ENCODE assay signal across 11 cellular contexts in genomic region chr17:75995385-75995925, GRCh38. TPM values are rescaled to one million over a fixed set of nuclear protein-coding genes. Genes with fewer than 3 reads are reported as not detected.
"Had no signal": no experiment of that assay in that cellular context is flagged by ENCODE, and none has a peak within 500 bp of the region (broad histone marks: within the 10 kb centered on the region; RNA-seq: fewer than 3 reads in every experiment).

No MANE protein-coding gene starts in this region.

- DNase-seq: activated CD8-positive, alpha-beta memory T cell treated with anti-CD3 and anti-CD28 coated beads, Interleukin-2, amount 10 ng/mL, durations not matched to agents 7 days and 5 days; activated gamma-delta T cell; activated T-cell treated with anti-CD3 and anti-CD28 coated beads, Interleukin-2, amount 50 U/mL, for 24 hours; esophagus squamous epithelium; foreskin fibroblast; naive thymus-derived CD8-positive, alpha-beta T cell; stimulated activated CD4-positive, alpha-beta T cell treated with anti-CD3 and anti-CD28 coated beads, Interleukin-12 subunit alpha, Interleukin-12 subunit beta, amount 100 ng/mL, for 4 hours; stimulated activated naive CD4-positive, alpha-beta T cell treated with Interleukin-2 at 50 U/mL for 16 hours; upper lobe of left lung had no signal

- H3K27me3 ChIP-seq: esophagus squamous epithelium, upper lobe of left lung had no signal

- H3K4me3 ChIP-seq: esophagus squamous epithelium, upper lobe of left lung had no signal

- H3K27ac ChIP-seq: upper lobe of left lung had no signal

- H3K9me3 ChIP-seq: esophagus squamous epithelium, upper lobe of left lung had no signal

- ATAC-seq: activated CD8-positive, alpha-beta memory T cell treated with anti-CD3 and anti-CD28 coated beads, Interleukin-2, amount 10 ng/mL, durations not matched to agents 7 days and 5 days; naive thymus-derived CD8-positive, alpha-beta T cell; right cardiac atrium had no signal

RNA-seq across cellular contexts. Expression of gene EVPL, which starts 31.7 kb away (rescaled TPM):
- total RNA-seq: astrocyte had no signal
